In genomic region chr10:11105676-11106004, GRCh38 we compare ENCODE assay signal across 16 cellular contexts.
"Had no signal": no experiment of that assay in that cellular context is flagged by ENCODE, and none has a peak within 500 bp of the region (broad histone marks: within the 10 kb centered on the region; RNA-seq: fewer than 3 reads in every experiment).

No MANE protein-coding gene starts in this region.

- H3K4me3 ChIP-seq: body of pancreas, transverse colon had no signal

- DNase-seq: activated CD4-positive, CD25-positive, alpha-beta regulatory T cell treated with anti-CD3 and anti-CD28 coated beads, Interleukin-2, amount 50 U/mL, for 72 hours; activated CD8-positive, alpha-beta memory T cell treated with anti-CD3 and anti-CD28 coated beads for 24 hours; activated gamma-delta T cell; amygdala; body of pancreas; cortex of kidney; effector CD8-positive, alpha-beta T cell; foreskin keratinocyte; left ventricle myocardium superior; occipital lobe; stimulated activated naive B cell treated with anti-CD40 and anti-IgM and Interleukin-4, amounts not matched to agents 10 μg/mL and 1 μg/mL and 100 μg/mL, for 72 hours; T-helper 9 cell; transverse colon had no signal

- H3K9me3 ChIP-seq: body of pancreas, transverse colon had no signal

- ATAC-seq: body of pancreas, foreskin keratinocyte, left ventricle myocardium superior had no signal

- H3K27ac Mint-ChIP-seq: activated naive CD4-positive, alpha-beta T cell treated with anti-CD3 and anti-CD28 coated beads, Interleukin-2, amount 50 U/mL, for 72 hours; memory B cell; nephron; stimulated activated naive B cell treated with anti-CD40 and anti-IgM and Interleukin-4, amounts not matched to agents 10 μg/mL and 1 μg/mL and 100 μg/mL, for 72 hours had no signal

- H3K27me3 ChIP-seq: body of pancreas, foreskin keratinocyte, transverse colon had no signal

- H3K4me1 ChIP-seq: body of pancreas, foreskin keratinocyte, transverse colon had no signal

- H3K36me3 ChIP-seq: transverse colon had no signal

- H3K9me3 Mint-ChIP-seq: memory B cell had no signal

- H3K4me3 Mint-ChIP-seq: memory B cell; nephron; stimulated activated naive B cell treated with anti-CD40 and anti-IgM and Interleukin-4, amounts not matched to agents 10 μg/mL and 1 μg/mL and 100 μg/mL, for 72 hours had no signal

- H3K36me3 Mint-ChIP-seq: memory B cell had no signal

- H3K27ac ChIP-seq: body of pancreas, foreskin keratinocyte, transverse colon had no signal
